In the genomic region with DNA sequence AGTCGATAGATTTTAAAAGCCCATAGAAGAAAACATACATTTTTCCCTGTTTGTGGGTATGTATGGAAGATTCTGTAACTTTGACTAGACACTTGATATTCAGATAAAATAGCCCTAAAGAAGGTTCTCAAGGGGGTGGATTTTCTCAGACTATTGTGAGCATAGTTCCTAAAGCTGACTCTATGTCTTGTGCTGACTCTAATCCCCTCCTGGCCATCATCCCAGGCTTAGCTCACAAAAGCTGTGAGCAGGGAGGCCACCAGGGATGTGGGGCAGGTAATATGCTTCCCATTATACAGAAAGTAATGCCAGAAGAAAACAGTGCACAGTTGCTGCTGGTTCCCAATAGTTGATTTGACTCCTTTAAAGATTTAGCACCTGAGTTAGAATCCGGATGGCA, we compare ENCODE assay signal across 16 cellular contexts. TPM values are rescaled to one million over a fixed set of nuclear protein-coding genes. Genes with fewer than 3 reads are reported as not detected.
"Had no signal": no experiment of that assay in that cellular context is flagged by ENCODE, and none has a peak within 500 bp of the region (broad histone marks: within the 10 kb centered on the region; RNA-seq: fewer than 3 reads in every experiment).

No MANE protein-coding gene starts in this region.

- H3K4me3 ChIP-seq: coronary artery, right lobe of liver had no signal

- H3K9me3 ChIP-seq: right lobe of liver had no signal

- DNase-seq: activated CD4-positive, alpha-beta T cell treated with anti-CD3 and anti-CD28 coated beads, Interleukin-2, amount 50 U/mL, for 48 hours; activated CD4-positive, CD25-positive, alpha-beta regulatory T cell treated with anti-CD3 and anti-CD28 coated beads, Interleukin-2, amount 50 U/mL, for 72 hours; activated naive CD4-positive, alpha-beta T cell treated with Interleukin-2 at 50 U/mL for 16 hours; activated naive CD8-positive, alpha-beta T cell treated with anti-CD3 and anti-CD28 coated beads, Interleukin-2, amount 50 U/mL, for 24 hours; caudate nucleus; effector memory CD4-positive, alpha-beta T cell; hypothalamus; midbrain; naive thymus-derived CD4-positive, alpha-beta T cell; right lobe of liver; stimulated activated CD4-positive, alpha-beta T cell treated with anti-CD3 and anti-CD28 coated beads, Interleukin-12 subunit alpha, Interleukin-12 subunit beta, amount 100 ng/mL, for 4 hours; stimulated activated naive CD4-positive, alpha-beta T cell treated with Interleukin-2 at 50 U/mL for 16 hours; trophoblast cell had no signal

- H3K27me3 ChIP-seq: right lobe of liver had no signal

- H3K27ac Mint-ChIP-seq: activated naive CD8-positive, alpha-beta T cell treated with anti-CD3 and anti-CD28 coated beads, Interleukin-2, amount 50 U/mL, for 24 hours; progenitor cell of endocrine pancreas had no signal

- ATAC-seq: activated naive CD8-positive, alpha-beta T cell treated with anti-CD3 and anti-CD28 coated beads, Interleukin-2, amount 50 U/mL, for 24 hours; naive thymus-derived CD4-positive, alpha-beta T cell; right lobe of liver had no signal

- H3K27ac ChIP-seq: coronary artery, epithelial cell of prostate, right lobe of liver had no signal

- H3K4me3 Mint-ChIP-seq: activated naive CD8-positive, alpha-beta T cell treated with anti-CD3 and anti-CD28 coated beads, Interleukin-2, amount 50 U/mL, for 24 hours had no signal

- H3K9me3 Mint-ChIP-seq: activated naive CD8-positive, alpha-beta T cell treated with anti-CD3 and anti-CD28 coated beads, Interleukin-2, amount 50 U/mL, for 24 hours had no signal

- H3K27me3 Mint-ChIP-seq: activated naive CD8-positive, alpha-beta T cell treated with anti-CD3 and anti-CD28 coated beads, Interleukin-2, amount 50 U/mL, for 24 hours had no signal

- H3K36me3 ChIP-seq: right lobe of liver had no signal

- H3K4me1 ChIP-seq: right lobe of liver had no signal

RNA-seq across cellular contexts. Expression of a gene that starts 32.0 kb away (rescaled TPM):
- polyA plus RNA-seq: naive thymus-derived CD4-positive, alpha-beta T cell had no signal
